8 cellular contexts compared by ENCODE assay signal in the genomic region with DNA sequence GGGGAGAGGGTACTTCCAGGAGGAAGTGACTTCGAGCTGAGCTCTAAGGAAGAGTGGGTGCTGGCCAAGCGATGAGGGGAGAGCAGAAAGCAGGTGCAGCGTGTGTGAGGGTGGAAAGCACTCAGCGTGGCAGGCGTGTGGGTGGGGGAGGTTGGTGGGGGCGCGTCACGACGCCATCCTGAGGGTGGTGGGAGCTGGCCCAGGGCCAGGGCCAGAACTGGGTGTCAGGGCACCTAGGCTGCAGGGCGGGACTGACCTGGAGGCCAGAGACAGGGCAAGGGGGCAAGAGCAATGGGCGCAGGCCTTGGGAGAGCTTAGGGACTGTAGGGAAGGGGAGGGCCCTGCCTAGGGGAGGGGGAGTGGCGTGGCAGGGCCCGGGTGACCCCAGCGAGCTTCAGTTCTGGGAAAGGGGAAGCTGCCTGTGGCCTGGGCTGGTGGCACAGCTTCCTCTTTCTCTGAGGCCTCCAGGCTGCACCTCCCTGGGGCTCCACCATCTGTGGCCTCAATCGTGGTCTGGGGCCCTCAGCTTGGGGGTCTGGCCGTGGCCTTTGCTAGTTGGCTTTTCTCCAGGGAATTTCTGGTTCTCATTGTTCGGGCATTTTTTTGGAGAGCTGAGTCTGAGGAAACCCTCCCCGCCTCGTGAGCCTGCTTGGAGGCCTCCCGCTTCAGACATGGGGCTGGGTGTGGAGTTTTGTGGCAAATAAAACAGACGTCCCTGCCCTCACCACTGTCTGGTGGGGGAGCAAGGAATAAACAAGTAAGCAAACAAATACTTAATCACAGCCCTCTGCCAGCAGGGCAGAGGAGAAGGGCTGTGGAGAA. TPM values are rescaled to one million over a fixed set of nuclear protein-coding genes. Genes with fewer than 3 reads are reported as not detected.
DNase-seq lines count a peak whose midpoint lies in the region; ATAC-seq, FAIRE-seq and TF ChIP-seq lines count a peak whose summit lies in the region.

No MANE protein-coding gene starts in this region.

- 84% methylated on average over 19 of the region's 21 CpGs; no CpG with 5 or more reads in 1 of the 2 experiments for WGBS in H1 (ENCODE audit: extremely low coverage in 1 of 2, insufficient coverage in 1 of 2, insufficient read length in 1 of 2, insufficient replicate concordance in 2 of 2, low coverage in 1 of 2, low lambda C conversion rate in 2 of 2, missing lambda C conversion rate in 1 of 2), 2 experiments

- H4K5ac ChIP-seq in H1 (ENCODE audit: insufficient read length, low read depth, low read length), result no peak overlapping the region

- TF ChIP-seq POLR2A in GM12892 (IDR thresholded peaks at IDR 0.05; ENCODE audit: low read depth, low read length) (0 out of 2 replicates have a peak, but pooled peaks have one; percentile 11), H1 (IDR thresholded peaks at IDR 0.05; ENCODE audit: control extremely low read depth in 1 of 2, low read depth in 2 of 2, low read length in 2 of 2) (no peak)

- no peaks in the 10 kb centered on the region for H3K27me3 Mint-ChIP-seq in osteocyte (ENCODE audit: unreplicated experiment)

- H2AK5ac ChIP-seq in H1 (ENCODE audit: low read depth, low read length), result no peak overlapping the region

- POLR2A ChIA-PET in OCI-LY7 (lab: Charles Lee), result interaction anchor here (0.6 to 1.4 kb wide), 4 partner anchors 13 to 216 kb away, joined by 3 to 7 read pairs (median 3); no protein-coding TSS in a partner anchor
- POLR2A ChIA-PET in H1 (lab: Charles Lee; ENCODE audit: partially characterized antibody), result interaction anchor here (0.9 to 1.6 kb wide), 3 partner anchors 8 to 196 kb away, joined by 3 to 5 read pairs (median 4); no protein-coding TSS in a partner anchor

- no peaks in the 10 kb centered on the region for H3K36me3 Mint-ChIP-seq in osteocyte (ENCODE audit: unreplicated experiment)

- TF ChIP-seq RAD21 in H1 (IDR thresholded peaks at IDR 0.05 in 1 of 2, conservative IDR thresholded peaks at IDR 0.05 in 1 of 2; ENCODE audit: low read depth in 2 of 2, low read length in 2 of 2), result no peak

- peak overlapping the region; percentile 79 for H3K27ac ChIP-seq in OCI-LY7 (ENCODE audit: low read depth, low read length, poor library complexity, severe bottlenecking)
- H3K27ac ChIP-seq in H1 (ENCODE audit: low read depth, low read length), result no peak overlapping the region

- H3K18ac ChIP-seq in H1 (ENCODE audit: extremely low read depth, low read length), result peak overlapping the region; percentile 48

- H3K4me1 Mint-ChIP-seq in osteocyte (ENCODE audit: unreplicated experiment), result peaks cover 73% of the 10 kb centered on the region

- no peaks in the 10 kb centered on the region for H3K9me3 ChIP-seq in OCI-LY7 (ENCODE audit: low read length)
- no peaks in the 10 kb centered on the region for H3K9me3 ChIP-seq in H1 (ENCODE audit: insufficient read depth in 2 of 2, low read depth in 1 of 2, low read length in 1 of 2)

- H2BK20ac ChIP-seq in H1 (ENCODE audit: low read length), result no peak overlapping the region

- H3K4me3 Mint-ChIP-seq in osteocyte (ENCODE audit: unreplicated experiment), result no peak overlapping the region

- BruUV-seq in OCI-LY7 (replicated peaks; lab: Mats Ljungman, UMichigan), result no TSS peak

- no peaks in the 10 kb centered on the region for H3K9me2 ChIP-seq in OCI-LY7 (ENCODE audit: insufficient read depth, low read length)

- H3K27me3 ChIP-seq in H1 (replicated peaks in 1 of 4; ENCODE audit: control insufficient read depth in 3 of 4, extremely low read depth in 1 of 4, insufficient read depth in 3 of 4, low read length in 3 of 4), result 0 out of 7 replicates have a peak, but pooled peaks cover 0 to 2% (median 0%) of the 10 kb centered on the region in 4 experiments

- H3K4me2 ChIP-seq in OCI-LY7 (ENCODE audit: low read length) (peak overlapping the region; percentile 87), H1 (ENCODE audit: insufficient read depth in 1 of 2, low read depth in 2 of 2, low read length in 2 of 2) (no peak overlapping the region)

- no peak overlapping the region for H2BK120ac ChIP-seq in H1 (replicated peaks; ENCODE audit: low read depth, low read length)

- intact Hi-C loops in OCI-LY7 (cut with micrococcal nuclease; ENCODE audit: unreplicated experiment), result loop anchor here (1.0 kb wide), 1 partner anchor 9 kb away; a partner anchor contains a TSS

- H2BK12ac ChIP-seq in H1 (ENCODE audit: low read depth, low read length), result no peak overlapping the region

- no peak overlapping the region for H3K14ac ChIP-seq in H1 (ENCODE audit: insufficient read length)

- peak; percentile 44 for ATAC-seq in GM21825 (IDR thresholded peaks at IDR 0.05; ENCODE audit: unreplicated experiment)

- TF ChIP-seq EP300 in H1 (IDR thresholded peaks at IDR 0.05; ENCODE audit: borderline replicate concordance in 1 of 2, low read depth in 2 of 2, low read length in 2 of 2), result no peak

- no peak overlapping the region for H2BK5ac ChIP-seq in H1 (ENCODE audit: low read depth, low read length)

- H3K23me2 ChIP-seq in H1 (ENCODE audit: low read depth, low read length), result no peaks in the 10 kb centered on the region

- peaks cover 14% of the 10 kb centered on the region; the same call in 1 of the 2 replicates for H3K36me3 ChIP-seq in OCI-LY7 (ENCODE audit: insufficient read depth, low read length)
- no peaks in the 10 kb centered on the region for H3K36me3 ChIP-seq in H1 (ENCODE audit: control insufficient read depth in 2 of 4, insufficient read depth in 4 of 4, low read length in 3 of 4)

- no peak for TF ChIP-seq CTCF in OCI-LY7 (conservative IDR thresholded peaks at IDR 0.05; ENCODE audit: low read length)
- TF ChIP-seq CTCF in H1 (IDR thresholded peaks at IDR 0.05; ENCODE audit: control extremely low read depth in 1 of 3, insufficient read depth in 1 of 3, low read depth in 1 of 3, low read length in 3 of 3), result no peak
- no peak for TF ChIP-seq CTCF in osteocyte (IDR thresholded peaks at IDR 0.05)

- no peak overlapping the region for H3K4ac ChIP-seq in H1 (replicated peaks; ENCODE audit: insufficient read length, low read depth, low read length)

- H4K8ac ChIP-seq in H1 (ENCODE audit: extremely low read depth, insufficient read depth, low read length), result peak overlapping the region; percentile 1; the same call in 1 of the 2 replicates

- H3K79me1 ChIP-seq in H1 (ENCODE audit: low read depth, low read length), result peaks cover 7% of the 10 kb centered on the region; the same call in 1 of the 2 replicates

- H3K79me2 ChIP-seq in OCI-LY7 (ENCODE audit: insufficient read depth, low read depth, low read length) (peaks cover 61% of the 10 kb centered on the region), H1 (ENCODE audit: control insufficient read depth in 1 of 2, insufficient read depth in 2 of 2, low read length in 2 of 2) (peaks cover 0 to 3% of the 10 kb centered on the region in 2 experiments; a peak in 1 of 4 replicates)

- H3K4me1 ChIP-seq in OCI-LY7 (ENCODE audit: insufficient read depth, low read length, poor library complexity, severe bottlenecking) (peaks cover 99% of the 10 kb centered on the region), H1 (replicated peaks in 1 of 4; ENCODE audit: control insufficient read depth in 3 of 4, insufficient read depth in 4 of 4, low read length in 3 of 4) (peaks cover 0 to 11% (median 0%) of the 10 kb centered on the region in 4 experiments; a peak in 1 of 7 replicates)

- H3K4me3 ChIP-seq in OCI-LY7 (ENCODE audit: low read depth, low read length, poor library complexity, severe bottlenecking) (peak overlapping the region; percentile 52), H1 (ENCODE audit: extremely low read depth in 1 of 4, insufficient read depth in 2 of 4, low read depth in 3 of 4, low read length in 4 of 4) (no peak overlapping the region)

- H3K9me3 Mint-ChIP-seq in osteocyte (ENCODE audit: unreplicated experiment), result no peaks in the 10 kb centered on the region

- CTCF ChIA-PET in OCI-LY7 (lab: Charles Lee; ENCODE audit: unreplicated experiment), result interaction anchor here (0.6 to 1.4 kb wide), 6 partner anchors 8 to 49 kb away, joined by 3 to 4 read pairs (median 4); no protein-coding TSS in a partner anchor
- CTCF ChIA-PET in H1 (lab: Charles Lee; ENCODE audit: partially characterized antibody), result interaction anchor here (0.9 to 59.1 kb wide), 10 partner anchors 8 to 277 kb away, joined by 3 to 1456 read pairs (median 4); a partner anchor contains a TSS

- H4K20me1 ChIP-seq in OCI-LY7 (ENCODE audit: insufficient read depth, low read length), result no peaks in the 10 kb centered on the region; the same call in 1 of the 2 replicates
- H4K20me1 ChIP-seq in H1 (replicated peaks in 1 of 2; ENCODE audit: control insufficient read depth in 1 of 2, insufficient read depth in 2 of 2, low read length in 2 of 2), result peaks cover 6 to 13% of the 10 kb centered on the region in 2 experiments

- H2AFZ ChIP-seq in OCI-LY7 (ENCODE audit: low read length), result no peak overlapping the region
- no peak overlapping the region for H2AFZ ChIP-seq in H1 (ENCODE audit: low read length)

- H4K91ac ChIP-seq in H1 (replicated peaks; ENCODE audit: insufficient read length, low read length), result no peak overlapping the region

- no peak overlapping the region for H2BK15ac ChIP-seq in H1 (ENCODE audit: low read length)

- H3K56ac ChIP-seq in H1 (replicated peaks; ENCODE audit: insufficient read length, low read depth, low read length), result no peak overlapping the region

- FAIRE-seq in GM12892 (lab: Jason Lieb, UNC) (peak; percentile 96), H1 (lab: Jason Lieb, UNC) (no peak), urothelium cell line (lab: Jason Lieb, UNC) (no peak)

- H3K23ac ChIP-seq in H1 (ENCODE audit: insufficient read length), result no peak overlapping the region

- peak; percentile 84 for DNase-seq in GM12892 (ENCODE audit: insufficient read length)
- DNase-seq in OCI-LY7 (ENCODE audit: low spot score), result peak; percentile 89
- DNase-seq in H1 (ENCODE audit: low read depth in 1 of 2, low spot score in 2 of 2), result no peak
- DNase-seq in osteocyte (ENCODE audit: extremely low spot score, unreplicated experiment), result no peak
- no peak for DNase-seq in urothelium cell line (ENCODE audit: low spot score)
- DNase-seq in cerebellar cortex (ENCODE audit: low spot score), result no peak
- no peak for DNase-seq in activated effector memory CD4-positive, alpha-beta T cell treated with Interleukin-2 at 50 U/mL for 16 hours

- H3K9ac ChIP-seq in H1 (replicated peaks in 1 of 4; ENCODE audit: extremely low read depth in 1 of 4, low read depth in 3 of 4, low read length in 3 of 4), result no peak overlapping the region

- peak overlapping the region; percentile 65 for H3K27ac Mint-ChIP-seq in osteocyte (ENCODE audit: unreplicated experiment)

RNA-seq across cellular contexts. Expression of a gene that starts 8.9 kb away (rescaled TPM):
- 12.6 TPM for polyA plus RNA-seq in GM12892 (2012; ENCODE audit: missing spikeins)
- total RNA-seq in OCI-LY7 (2014; rRNA removed; shearing (Covaris generic)), result 16.6 and 21.5 TPM in 2 replicates
- total RNA-seq in OCI-LY7 (2022), result 24.7 and 30.8 TPM in 2 replicates
- total RNA-seq in H1 (2021; fragmentation: NEBNext Ultra II Directional; extraction: Animal tissue kit (Norgen Biotek cat#: 25700)), result 5.3 and 5.7 TPM in 2 replicates
- 3.4 and 4.4 TPM in 2 replicates for polyA plus RNA-seq in H1 (2011; rRNA removed)
- 4.2 TPM for polyA plus RNA-seq in H1 (2011; cell fraction: cytosol; rRNA removed)
- 12.1 TPM for polyA plus RNA-seq in H1 (2011; cell fraction: nucleus; rRNA removed)
- polyA plus RNA-seq in H1 (2012, experiment 1 of 2), result 2.3 to 5.2 TPM (median 4.2 TPM) in 4 replicates
- 3.3 TPM for polyA plus RNA-seq in H1 (2012, experiment 2 of 2)
- 4.5 TPM for polyA plus RNA-seq in H1 (2013, experiment 1 of 2)
- 4.2 TPM for polyA plus RNA-seq in H1 (2013, experiment 2 of 2)
- 2.4 TPM in 2 replicates for polyA minus RNA-seq in H1 (2011; rRNA and poly(A)+ RNA removed)
- 4.7 TPM for polyA minus RNA-seq in H1 (2011; cell fraction: cytosol; rRNA and poly(A)+ RNA removed)
- polyA minus RNA-seq in H1 (2011; cell fraction: nucleus; rRNA and poly(A)+ RNA removed), result 6.6 TPM
- 3.3 and 4.1 TPM in 2 replicates for total RNA-seq in osteocyte

Comparison
In these comparisons a context has a peak if more than half of its experiments do, and no peak if none do; other contexts are left out.
1. DNase-seq: peak in GM12892 (single experiment) and OCI-LY7 (single experiment); none in H1 (0 of 2), osteocyte (single experiment), urothelium cell line (single experiment), cerebellar cortex (single experiment) and activated effector memory CD4-positive, alpha-beta T cell treated with Interleukin-2 at 50 U/mL for 16 hours (single experiment).